In the genomic region with DNA sequence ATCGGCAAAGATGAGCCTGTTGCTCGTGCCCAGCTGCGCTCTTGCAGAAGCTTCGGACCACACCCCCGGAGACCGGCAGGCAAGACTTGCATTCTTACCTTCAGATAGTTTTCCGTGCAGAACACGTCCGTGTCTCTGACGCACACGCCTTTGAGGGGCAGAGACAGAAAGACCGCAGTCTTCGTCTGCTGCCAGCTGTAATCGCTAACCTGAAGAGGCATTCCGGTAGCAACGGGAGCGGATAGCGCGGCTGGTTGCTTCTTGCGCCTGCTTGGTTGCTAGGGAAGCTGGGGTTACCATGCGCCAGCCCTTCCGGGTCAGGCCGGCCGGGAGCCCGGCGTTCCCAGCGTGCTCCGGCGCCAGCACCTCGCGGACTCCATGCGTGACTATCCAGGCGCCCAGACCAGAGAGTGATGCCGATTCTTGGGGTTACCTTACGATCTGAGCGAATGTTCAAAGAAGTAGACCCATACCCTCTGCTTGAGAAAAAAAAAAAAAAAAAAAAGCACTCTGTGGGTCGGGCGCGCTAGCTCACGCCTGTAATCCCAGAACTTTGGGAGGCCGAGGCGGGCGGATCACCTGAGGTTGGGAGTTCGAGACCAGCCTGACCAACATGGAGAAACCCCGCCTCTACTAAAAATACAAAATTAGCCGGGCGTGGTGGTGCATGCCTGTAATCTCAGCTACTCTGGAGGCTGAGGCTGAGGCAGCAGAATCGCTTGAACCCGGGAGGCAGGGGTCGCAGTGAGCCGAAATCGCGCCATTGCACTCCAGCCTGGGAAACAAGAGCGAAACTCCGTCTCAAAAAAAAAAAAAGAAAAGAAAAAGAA, we compare ENCODE assay signal across 8 cellular contexts. TPM values are rescaled to one million over a fixed set of nuclear protein-coding genes. Genes with fewer than 3 reads are reported as not detected.
A peak's percentile ranks its signal among the peaks of the same experiment; 100 is the strongest.
DNase-seq lines count a peak whose midpoint lies in the region; ATAC-seq lines count a peak whose summit lies in the region.
"Not testable (repeated sequence)": the region's sequence is repeated elsewhere in the genome, so short reads cannot be mapped to it uniquely, and the experiment has no call there.

No MANE protein-coding gene starts in this region.

- not testable (repeated sequence) for H2BK120ac ChIP-seq in mesendoderm (ENCODE audit: low read depth, low read length)

- not testable (repeated sequence) for H3K79me2 ChIP-seq in mesendoderm (ENCODE audit: control insufficient read depth, insufficient read depth, low read length)

- not testable (repeated sequence) for H3K36me3 ChIP-seq in endocrine pancreas (ENCODE audit: control insufficient read depth, insufficient read depth, low read length); mesendoderm (ENCODE audit: control insufficient read depth, insufficient read depth, low read length)

- DNase-seq in CMK (ENCODE audit: low read depth) (peak; percentile 48), HK-2 (ENCODE audit: unreplicated experiment) (peak; percentile 79), NOMO-1 (lab: John Stamatoyannopoulos, UW; ENCODE audit: unreplicated experiment in 2 of 2) (peak; percentile 72 to 87), mesendoderm (peak; percentile 94)
- DNase-seq in activated CD8-positive, alpha-beta memory T cell treated with anti-CD3 and anti-CD28 coated beads for 48 hours (ENCODE audit: low read depth in 2 of 3, low spot score in 2 of 3), result peak; percentile 42 to 49 (median 48)
- peak; percentile 52 to 65 (median 59) for DNase-seq in stimulated activated CD4-positive, alpha-beta T cell treated with anti-CD3 and anti-CD28 coated beads, TNF-alpha, amount 100 ng/mL, for 48 hours (ENCODE audit: low read depth in 3 of 3)

- H2BK5ac ChIP-seq in mesendoderm (ENCODE audit: low read length), result not testable (repeated sequence)

- not testable (repeated sequence) for H3K27me3 ChIP-seq in endocrine pancreas (ENCODE audit: control insufficient read depth, insufficient read depth, low read length); mesendoderm (ENCODE audit: insufficient read depth, low read length, poor library complexity)

- H3K27ac ChIP-seq in mesendoderm (ENCODE audit: low read depth, low read length), result not testable (repeated sequence)

- not testable (repeated sequence) for H2AK5ac ChIP-seq in mesendoderm (ENCODE audit: low read length)

- ATAC-seq in GM19468 (IDR thresholded peaks at IDR 0.05; ENCODE audit: extremely low read depth, unreplicated experiment), result peak; percentile 97

- H3K9me3 ChIP-seq in endocrine pancreas (ENCODE audit: control insufficient read depth, low read length), result not testable (repeated sequence)

- H3K4ac ChIP-seq in mesendoderm (ENCODE audit: low read depth, low read length), result not testable (repeated sequence)

- not testable (repeated sequence) for H4K5ac ChIP-seq in mesendoderm (ENCODE audit: low read length)

- H3K4me1 ChIP-seq in endocrine pancreas (ENCODE audit: control insufficient read depth, insufficient read depth, low read length); mesendoderm (ENCODE audit: control insufficient read depth, low read depth, low read length): not testable (repeated sequence)

- WGBS in mesendoderm (ENCODE audit: extremely low coverage, insufficient coverage, low lambda C conversion rate), result no CpG with 5 or more reads among the region's 55 CpGs

- not testable (repeated sequence) for H2BK15ac ChIP-seq in mesendoderm (replicated peaks; ENCODE audit: low read depth)

- H3K23ac ChIP-seq in mesendoderm (ENCODE audit: low read length), result not testable (repeated sequence)

- H3K9ac ChIP-seq in endocrine pancreas (ENCODE audit: control insufficient read depth, insufficient read depth, low read length) (peak overlapping the region; percentile 15), mesendoderm (ENCODE audit: low read length) (peak overlapping the region; percentile 68)

- not testable (repeated sequence) for H3K79me1 ChIP-seq in mesendoderm (ENCODE audit: low read length)

- H3K56ac ChIP-seq in mesendoderm (ENCODE audit: low read length), result peak overlapping the region; percentile 84

- not testable (repeated sequence) for H3K18ac ChIP-seq in mesendoderm (ENCODE audit: low read length)

- H4K8ac ChIP-seq in mesendoderm (ENCODE audit: low read depth, low read length), result not testable (repeated sequence)

- peak overlapping the region; percentile 97 for H3K4me2 ChIP-seq in mesendoderm (ENCODE audit: low read length)

- peak overlapping the region; percentile 85 for H3K4me3 ChIP-seq in endocrine pancreas (ENCODE audit: control insufficient read depth, insufficient read depth, low read length)
- H3K4me3 ChIP-seq in mesendoderm (ENCODE audit: low read length), result peak overlapping the region; percentile 96

RNA-seq across cellular contexts. Expression of a gene that starts 9.7 kb away (rescaled TPM):
- polyA plus RNA-seq in mesendoderm (2013, experiment 1 of 2), result 5.3 TPM
- 5.9 TPM for polyA plus RNA-seq in mesendoderm (2013, experiment 2 of 2)
